ENCODE assay signal across 11 cellular contexts in the genomic region with DNA sequence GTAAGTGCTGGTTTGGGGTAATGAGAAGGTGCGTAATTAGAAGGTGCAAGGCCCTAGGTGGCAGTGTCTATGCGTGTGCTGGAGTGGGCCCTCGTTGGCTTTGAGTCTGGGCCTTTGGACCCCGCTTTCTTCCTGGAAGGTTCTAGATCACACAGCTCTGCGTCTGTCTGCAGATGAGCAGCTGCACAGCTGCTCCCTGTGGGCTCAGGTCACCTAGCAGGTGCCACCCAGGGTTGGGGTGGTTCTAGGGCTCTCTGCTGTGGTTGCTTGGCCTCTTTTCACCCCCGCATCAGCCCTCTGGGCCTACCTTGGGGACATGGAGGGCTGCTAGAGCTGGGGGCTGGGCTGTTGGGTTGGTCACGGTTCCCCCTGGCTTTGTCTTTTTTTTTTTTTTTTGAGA. TPM values are rescaled to one million over a fixed set of nuclear protein-coding genes. Genes with fewer than 3 reads are reported as not detected.
DNase-seq lines count a peak whose midpoint lies in the region; ATAC-seq and TF ChIP-seq lines count a peak whose summit lies in the region.
"Had no signal": no experiment of that assay in that cellular context is flagged by ENCODE, and none has a peak within 500 bp of the region (broad histone marks: within the 10 kb centered on the region; RNA-seq: fewer than 3 reads in every experiment).

No MANE protein-coding gene starts in this region.

- H3K9me3 ChIP-seq in heart right ventricle: no peaks in the 10 kb centered on the region
- H3K9me3 ChIP-seq in upper lobe of right lung: no peaks in the 10 kb centered on the region

- peak overlapping the region; percentile 48 for H3K27ac Mint-ChIP-seq in activated T-helper 1 cell treated with anti-CD3 and anti-CD28 coated beads, Interleukin-12 subunit alpha, Interleukin-12 subunit beta, Interleukin-2, Interleukin-4 antibody, amounts not matched to agents 30 ng/mL and 10 ng/mL and 1 ng/mL, durations not matched to agents 14 hours and 24 hours and 36 hours
- peak overlapping the region; percentile 97 to 100 (median 100) for H3K27ac Mint-ChIP-seq in naive B cell

- DNase-seq in heart right ventricle (no peak), left ventricle myocardium superior (no peak), naive B cell (no peak), upper lobe of right lung (no peak), NCI-H2196 treated with DMSO at 0.1 percent for 48 hours (lab: John Stamatoyannopoulos, UW; ENCODE audit: unreplicated experiment) (no peak)
- no peak for DNase-seq in activated T-helper 1 cell treated with anti-CD3 and anti-CD28 coated beads, Interleukin-12 subunit alpha, Interleukin-12 subunit beta, Interleukin-2, Interleukin-4 antibody, amounts not matched to agents 30 ng/mL and 10 ng/mL and 1 ng/mL, durations not matched to agents 14 hours and 24 hours and 36 hours (ENCODE audit: low spot score)
- DNase-seq: activated CD4-positive, CD25-positive, alpha-beta regulatory T cell; stimulated activated CD4-positive, alpha-beta T cell treated with anti-CD3 and anti-CD28 coated beads, Interleukin-12 subunit alpha, Interleukin-12 subunit beta, amount 100 ng/mL, for 4 hours had no signal

- H3K27me3 ChIP-seq in heart right ventricle: no peaks in the 10 kb centered on the region
- H3K27me3 ChIP-seq in upper lobe of right lung: no peaks in the 10 kb centered on the region

- ATAC-seq in heart right ventricle: no peak
- ATAC-seq in left ventricle myocardium superior: no peak
- ATAC-seq in naive B cell (ENCODE audit: low read depth in 2 of 2): no peak
- no peak for ATAC-seq in upper lobe of right lung
- no peak for ATAC-seq in GM18502 (IDR thresholded peaks at IDR 0.05; ENCODE audit: poor library complexity, unreplicated experiment)
- no peak for ATAC-seq in GM19023 (IDR thresholded peaks at IDR 0.05; ENCODE audit: unreplicated experiment)

- H3K4me3 Mint-ChIP-seq in activated T-helper 1 cell treated with anti-CD3 and anti-CD28 coated beads, Interleukin-12 subunit alpha, Interleukin-12 subunit beta, Interleukin-2, Interleukin-4 antibody, amounts not matched to agents 30 ng/mL and 10 ng/mL and 1 ng/mL, durations not matched to agents 14 hours and 24 hours and 36 hours: no peak overlapping the region
- peak overlapping the region; percentile 56 to 100 (median 89) for H3K4me3 Mint-ChIP-seq in naive B cell
- H3K4me3 Mint-ChIP-seq: activated naive CD8-positive, alpha-beta T cell had no signal

- H3K36me3 Mint-ChIP-seq in activated T-helper 1 cell treated with anti-CD3 and anti-CD28 coated beads, Interleukin-12 subunit alpha, Interleukin-12 subunit beta, Interleukin-2, Interleukin-4 antibody, amounts not matched to agents 30 ng/mL and 10 ng/mL and 1 ng/mL, durations not matched to agents 14 hours and 24 hours and 36 hours (ENCODE audit: low read depth): peaks cover 6% of the 10 kb centered on the region
- H3K36me3 Mint-ChIP-seq in naive B cell: no peaks in the 10 kb centered on the region
- H3K36me3 Mint-ChIP-seq: activated naive CD8-positive, alpha-beta T cell had no signal

- no peaks in the 10 kb centered on the region for H3K27me3 Mint-ChIP-seq in activated T-helper 1 cell treated with anti-CD3 and anti-CD28 coated beads, Interleukin-12 subunit alpha, Interleukin-12 subunit beta, Interleukin-2, Interleukin-4 antibody, amounts not matched to agents 30 ng/mL and 10 ng/mL and 1 ng/mL, durations not matched to agents 14 hours and 24 hours and 36 hours (ENCODE audit: insufficient read depth)
- no peaks in the 10 kb centered on the region for H3K27me3 Mint-ChIP-seq in naive B cell
- H3K27me3 Mint-ChIP-seq: activated naive CD8-positive, alpha-beta T cell had no signal

- H3K36me3 ChIP-seq in heart right ventricle (peaks cover 0 to 26% (median 0%) of the 10 kb centered on the region in 9 donors), upper lobe of right lung (no peaks in the 10 kb centered on the region)

- 95 to 98% methylated on average over 7 of the region's 7 CpGs for WGBS in heart right ventricle, 2 donors

- H3K4me1 ChIP-seq in heart right ventricle: peaks cover 14 to 91% (median 62%) of the 10 kb centered on the region in 9 donors
- H3K4me1 ChIP-seq in upper lobe of right lung: peaks cover 48% of the 10 kb centered on the region

- peaks cover 65% of the 10 kb centered on the region for H3K4me1 Mint-ChIP-seq in activated T-helper 1 cell treated with anti-CD3 and anti-CD28 coated beads, Interleukin-12 subunit alpha, Interleukin-12 subunit beta, Interleukin-2, Interleukin-4 antibody, amounts not matched to agents 30 ng/mL and 10 ng/mL and 1 ng/mL, durations not matched to agents 14 hours and 24 hours and 36 hours (ENCODE audit: low read depth)
- H3K4me1 Mint-ChIP-seq in naive B cell: peaks cover 79 to 91% (median 88%) of the 10 kb centered on the region in 3 donors

- TF ChIP-seq CTCF in heart right ventricle (IDR thresholded peaks at IDR 0.05) (no peak), upper lobe of right lung (IDR thresholded peaks at IDR 0.05) (no peak)

- no peaks in the 10 kb centered on the region for H3K9me3 Mint-ChIP-seq in activated T-helper 1 cell treated with anti-CD3 and anti-CD28 coated beads, Interleukin-12 subunit alpha, Interleukin-12 subunit beta, Interleukin-2, Interleukin-4 antibody, amounts not matched to agents 30 ng/mL and 10 ng/mL and 1 ng/mL, durations not matched to agents 14 hours and 24 hours and 36 hours
- no peaks in the 10 kb centered on the region for H3K9me3 Mint-ChIP-seq in naive B cell

- intact Hi-C loops in heart right ventricle (cut with DNase I) (no loop called here), left ventricle myocardium superior (cut with micrococcal nuclease) (no loop called here), upper lobe of right lung (cut with DNase I) (no loop called here)
- intact Hi-C loops in activated T-helper 1 cell treated with anti-CD3 and anti-CD28 coated beads, Interleukin-12 subunit alpha, Interleukin-12 subunit beta, Interleukin-2, Interleukin-4 antibody, amounts not matched to agents 30 ng/mL and 10 ng/mL and 1 ng/mL, durations not matched to agents 14 hours and 24 hours and 36 hours (cut with micrococcal nuclease): no loop called here

- H3K4me3 ChIP-seq in heart right ventricle (peak overlapping the region in 1 of 10 donors; percentile 36), upper lobe of right lung (no peak overlapping the region)

- H3K27ac ChIP-seq in heart right ventricle (peak overlapping the region in 7 of 10 donors; percentile 1 to 99 (median 62)), upper lobe of right lung (peak overlapping the region; percentile 63)

RNA-seq across cellular contexts. Expression of gene RELT, which starts 10.4 kb away (rescaled TPM):
- 1 to 10 TPM; 1.0 to 9.2 (median 2.7) TPM for total RNA-seq in heart right ventricle
- 1 to 10 TPM; 2.0 to 5.6 TPM for polyA plus RNA-seq in heart right ventricle
- 1.8 TPM for total RNA-seq in left ventricle myocardium superior
- 34.6 and 37.6 TPM in 2 replicates for total RNA-seq in activated T-helper 1 cell treated with anti-CD3 and anti-CD28 coated beads, Interleukin-12 subunit alpha, Interleukin-12 subunit beta, Interleukin-2, Interleukin-4 antibody, amounts not matched to agents 30 ng/mL and 10 ng/mL and 1 ng/mL, durations not matched to agents 14 hours and 24 hours and 36 hours
- polyA plus RNA-seq in naive B cell (ENCODE audit: low read depth in 6 of 6): 10 to 100 TPM; 16.3 to 35.1 (median 21.2) TPM
- 11.7 TPM for total RNA-seq in upper lobe of right lung
